Comparison of ENCODE assay signal across 10 cellular contexts in the genomic region with DNA sequence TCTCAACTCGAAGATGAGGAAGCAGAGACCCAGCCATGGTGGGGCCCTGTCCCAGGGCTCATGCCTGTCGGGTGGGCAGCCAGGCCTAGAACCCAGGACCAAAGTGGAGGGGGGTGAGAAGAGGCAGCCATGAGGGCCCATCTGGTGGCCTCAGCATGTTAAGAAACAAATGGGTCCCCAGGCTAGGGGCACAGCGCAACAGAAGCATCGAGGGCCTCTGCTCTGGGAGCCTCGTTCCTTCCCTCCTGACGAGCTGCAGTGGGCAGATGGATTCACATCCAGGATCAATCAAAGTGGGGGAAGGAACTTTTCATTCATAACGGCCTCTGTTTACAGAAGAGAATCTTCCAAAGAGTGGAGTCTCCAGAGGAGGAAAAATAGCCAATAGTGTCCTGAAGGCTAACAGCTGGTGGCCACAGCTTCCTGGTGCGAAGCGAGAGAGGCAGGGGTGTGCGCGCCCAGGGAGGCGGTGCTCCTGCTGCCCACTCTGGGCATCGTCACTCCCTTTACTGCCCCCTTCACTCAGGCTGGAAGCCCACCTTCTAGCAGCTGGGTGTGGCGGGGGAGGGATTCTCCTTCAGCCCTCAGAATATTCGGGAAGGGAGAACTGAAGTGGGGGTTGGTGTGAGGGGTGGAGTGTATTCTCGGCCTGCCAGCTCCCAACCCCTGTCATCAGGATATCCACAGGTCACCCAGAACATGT. TPM values are rescaled to one million over a fixed set of nuclear protein-coding genes. Genes with fewer than 3 reads are reported as not detected.
DNase-seq lines count a peak whose midpoint lies in the region; ATAC-seq, FAIRE-seq and TF ChIP-seq lines count a peak whose summit lies in the region.
"Had no signal": no experiment of that assay in that cellular context is flagged by ENCODE, and none has a peak within 500 bp of the region (broad histone marks: within the 10 kb centered on the region; RNA-seq: fewer than 3 reads in every experiment).

No MANE protein-coding gene starts in this region.

- H3K4me3 ChIP-seq in heart right ventricle (no peak overlapping the region), H1 (ENCODE audit: extremely low read depth in 1 of 4, insufficient read depth in 2 of 4, low read depth in 3 of 4, low read length in 4 of 4) (no peak overlapping the region), neutrophil (ENCODE audit: low read depth in 1 of 2, low read length in 1 of 2) (no peak overlapping the region), uterus (no peak overlapping the region), brain microvascular endothelial cell (ENCODE audit: low read depth, low read length) (no peak overlapping the region)
- H3K4me3 ChIP-seq: BLaER1 had no signal

- WGBS in heart right ventricle, 2 donors: 77% methylated on average over 16 of the region's 16 CpGs
- WGBS in H1 (ENCODE audit: extremely low coverage in 1 of 2, insufficient coverage in 1 of 2, insufficient read length in 1 of 2, insufficient replicate concordance in 2 of 2, low coverage in 1 of 2, low lambda C conversion rate in 2 of 2, missing lambda C conversion rate in 1 of 2), 2 experiments: 84% methylated on average over 16 of the region's 16 CpGs; no CpG with 5 or more reads in 1 of the 2 experiments

- peak overlapping the region; percentile 78 for H2BK5ac ChIP-seq in H1 (ENCODE audit: low read depth, low read length)

- H3K36me3 ChIP-seq in heart right ventricle: peaks cover 0 to 31% (median 0%) of the 10 kb centered on the region in 9 donors
- H3K36me3 ChIP-seq in H1 (ENCODE audit: control insufficient read depth in 2 of 4, insufficient read depth in 4 of 4, low read length in 3 of 4): no peaks in the 10 kb centered on the region
- peaks cover 32% of the 10 kb centered on the region for H3K36me3 ChIP-seq in neutrophil
- H3K36me3 ChIP-seq in uterus: no peaks in the 10 kb centered on the region
- no peaks in the 10 kb centered on the region for H3K36me3 ChIP-seq in brain microvascular endothelial cell (replicated peaks)

- H2BK20ac ChIP-seq in H1 (ENCODE audit: low read length): no peak overlapping the region

- no peak for TF ChIP-seq EP300 in H1 (IDR thresholded peaks at IDR 0.05; ENCODE audit: borderline replicate concordance in 1 of 2, low read depth in 2 of 2, low read length in 2 of 2)

- H4K5ac ChIP-seq in H1 (ENCODE audit: insufficient read length, low read depth, low read length): no peak overlapping the region

- peak overlapping the region; percentile 61 for H2BK120ac ChIP-seq in H1 (replicated peaks; ENCODE audit: low read depth, low read length)

- peak overlapping the region in 1 of 4 experiments; percentile 4; a peak in 1 of 7 replicates for H3K9ac ChIP-seq in H1 (replicated peaks in 1 of 4; ENCODE audit: extremely low read depth in 1 of 4, low read depth in 3 of 4, low read length in 3 of 4)
- H3K9ac ChIP-seq: BLaER1 had no signal

- H3K27ac ChIP-seq in heart right ventricle (peak overlapping the region in 8 of 10 donors; percentile 31 to 96 (median 66)), H1 (ENCODE audit: low read depth, low read length) (peak overlapping the region; percentile 47; the same call in 1 of the 2 replicates), neutrophil (peak overlapping the region; percentile 98), uterus (peak overlapping the region; percentile 95 to 99), brain microvascular endothelial cell (no peak overlapping the region)
- H3K27ac ChIP-seq: BLaER1 had no signal

- H3K4ac ChIP-seq in H1 (replicated peaks; ENCODE audit: insufficient read length, low read depth, low read length): no peak overlapping the region

- H3K79me2 ChIP-seq in H1 (ENCODE audit: control insufficient read depth in 1 of 2, insufficient read depth in 2 of 2, low read length in 2 of 2): no peaks in the 10 kb centered on the region

- TF ChIP-seq CTCF in heart right ventricle (IDR thresholded peaks at IDR 0.05) (no peak), H1 (IDR thresholded peaks at IDR 0.05; ENCODE audit: control extremely low read depth in 1 of 3, insufficient read depth in 1 of 3, low read depth in 1 of 3, low read length in 3 of 3) (no peak), neutrophil (IDR thresholded peaks at IDR 0.05) (no peak), uterus (IDR thresholded peaks at IDR 0.05) (no peak), brain microvascular endothelial cell (IDR thresholded peaks at IDR 0.05; ENCODE audit: low read depth, low read length, missing control alignments) (no peak)

- no peak overlapping the region for H3K23ac ChIP-seq in H1 (ENCODE audit: insufficient read length)

- peak overlapping the region; percentile 22 to 38; a peak in 1 of 4 replicates for H3K4me2 ChIP-seq in H1 (ENCODE audit: insufficient read depth in 1 of 2, low read depth in 2 of 2, low read length in 2 of 2)
- H3K4me2 ChIP-seq: BLaER1 had no signal

- H2AFZ ChIP-seq in H1 (ENCODE audit: low read length): no peak overlapping the region

- no peak overlapping the region for H3K56ac ChIP-seq in H1 (replicated peaks; ENCODE audit: insufficient read length, low read depth, low read length)

- peak overlapping the region; percentile 48 for H4K91ac ChIP-seq in H1 (replicated peaks; ENCODE audit: insufficient read length, low read length)

- peaks cover 14 to 87% (median 75%) of the 10 kb centered on the region in 9 donors for H3K4me1 ChIP-seq in heart right ventricle
- H3K4me1 ChIP-seq in H1 (replicated peaks in 1 of 4; ENCODE audit: control insufficient read depth in 3 of 4, insufficient read depth in 4 of 4, low read length in 3 of 4): peaks cover 12 to 41% (median 27%) of the 10 kb centered on the region in 4 experiments
- H3K4me1 ChIP-seq in neutrophil (ENCODE audit: control insufficient read depth in 1 of 2, insufficient read depth in 1 of 2, low read depth in 1 of 2, low read length in 1 of 2): peaks cover 48 to 54% of the 10 kb centered on the region in 2 experiments
- peaks cover 6 to 36% of the 10 kb centered on the region in 2 donors for H3K4me1 ChIP-seq in uterus

- H3K79me1 ChIP-seq in H1 (ENCODE audit: low read depth, low read length): no peaks in the 10 kb centered on the region; the same call in 1 of the 2 replicates

- in situ Hi-C loops in brain microvascular endothelial cell (cut with HindIII; ENCODE audit: low pct_ligation_motif_present, low sequenced_read_pairs): no loop called here

- no peak for FAIRE-seq in H1 (lab: Jason Lieb, UNC)

- peak overlapping the region; percentile 90 for H2BK12ac ChIP-seq in H1 (ENCODE audit: low read depth, low read length)

- POLR2A ChIA-PET in H1 (lab: Charles Lee; ENCODE audit: partially characterized antibody): interaction anchor here (0.7 to 1.7 kb wide), 8 partner anchors 12 to 174 kb away, joined by 3 to 4 read pairs (median 4); no protein-coding TSS in a partner anchor

- peaks cover 21% of the 10 kb centered on the region for H3K23me2 ChIP-seq in H1 (ENCODE audit: low read depth, low read length)

- CTCF ChIA-PET in H1 (lab: Charles Lee; ENCODE audit: partially characterized antibody): interaction anchor here (0.6 to 3.5 kb wide), 14 partner anchors 8 to 773 kb away, joined by 3 to 16 read pairs (median 4); no protein-coding TSS in a partner anchor

- DNase-seq in heart right ventricle (no peak), Right ventricle myocardium inferior (ENCODE audit: missing footprints) (no peak), H1 (ENCODE audit: low read depth in 1 of 2, low spot score in 2 of 2) (no peak), uterus (no peak), SHP77 treated with DMSO at 0.1 percent for 48 hours (lab: John Stamatoyannopoulos, UW) (no peak), brain microvascular endothelial cell (no peak)
- DNase-seq: NCI-H524 treated with DMSO at 0.1 percent for 48 hours had no signal

- H2AK5ac ChIP-seq in H1 (ENCODE audit: low read depth, low read length): 0 out of 2 replicates have a peak overlapping the region, but pooled peaks have one; percentile 53

- H3K14ac ChIP-seq in H1 (ENCODE audit: insufficient read length): no peak overlapping the region

- H4K8ac ChIP-seq in H1 (ENCODE audit: extremely low read depth, insufficient read depth, low read length): no peak overlapping the region

- H3K9me3 ChIP-seq in heart right ventricle (no peaks in the 10 kb centered on the region), H1 (ENCODE audit: insufficient read depth in 2 of 2, low read depth in 1 of 2, low read length in 1 of 2) (no peaks in the 10 kb centered on the region), neutrophil (no peaks in the 10 kb centered on the region), uterus (no peaks in the 10 kb centered on the region)
- H3K9me3 ChIP-seq: BLaER1 had no signal

- H3K18ac ChIP-seq in H1 (ENCODE audit: extremely low read depth, low read length): no peak overlapping the region; the same call in none of the 2 replicates

- 0 out of 2 replicates have a peak overlapping the region, but pooled peaks have one; percentile 95 for H2BK15ac ChIP-seq in H1 (ENCODE audit: low read length)

- TF ChIP-seq POLR2A in H1 (IDR thresholded peaks at IDR 0.05; ENCODE audit: control extremely low read depth in 1 of 2, low read depth in 2 of 2, low read length in 2 of 2) (no peak), uterus (IDR thresholded peaks at IDR 0.05) (no peak)

- intact Hi-C loops in heart right ventricle (cut with DNase I) (no loop called here), Right ventricle myocardium inferior (cut with DNase I) (no loop called here), uterus (cut with DNase I; ENCODE audit: low total_unique reads) (no loop called here)

- ATAC-seq in heart right ventricle: no peak
- no peak for ATAC-seq in Right ventricle myocardium inferior
- ATAC-seq in GM18861 (IDR thresholded peaks at IDR 0.05; ENCODE audit: unreplicated experiment): no peak

- H4K20me1 ChIP-seq in H1 (replicated peaks in 1 of 2; ENCODE audit: control insufficient read depth in 1 of 2, insufficient read depth in 2 of 2, low read length in 2 of 2): no peaks in the 10 kb centered on the region

- H3K27me3 ChIP-seq in heart right ventricle (peaks cover 0 to 3% (median 0%) of the 10 kb centered on the region in 7 donors), H1 (replicated peaks in 1 of 4; ENCODE audit: control insufficient read depth in 3 of 4, extremely low read depth in 1 of 4, insufficient read depth in 3 of 4, low read length in 3 of 4) (peaks cover 0 to 4% (median 4%) of the 10 kb centered on the region in 4 experiments; a peak in 5 of 7 replicates), neutrophil (peaks cover 16% of the 10 kb centered on the region), uterus (no peaks in the 10 kb centered on the region), brain microvascular endothelial cell (replicated peaks) (peaks cover 1% of the 10 kb centered on the region)

- no peak for TF ChIP-seq RAD21 in H1 (IDR thresholded peaks at IDR 0.05 in 1 of 2, conservative IDR thresholded peaks at IDR 0.05 in 1 of 2; ENCODE audit: low read depth in 2 of 2, low read length in 2 of 2)

RNA-seq across cellular contexts. Expression of a gene that starts 4.3 kb away (rescaled TPM):
- total RNA-seq in heart right ventricle (10 to 100 TPM; 48.8 to 85.8 (median 76.3) TPM), Right ventricle myocardium inferior (66.0 TPM), uterus (100 to 1,000 TPM in 2 of 4 donors, 10 to 100 TPM in 2; 16.0 to 128 (median 102) TPM)
- polyA plus RNA-seq in heart right ventricle (10 to 100 TPM; 34.5 to 36.3 TPM), H1 (2011; rRNA removed) (6.9 and 12.3 TPM in 2 replicates)
- 8.7 TPM in 2 replicates for total RNA-seq in H1 (2021; fragmentation: NEBNext Ultra II Directional; extraction: Animal tissue kit (Norgen Biotek cat#: 25700))
- 9.2 TPM for polyA plus RNA-seq in H1 (2011; cell fraction: cytosol; rRNA removed)
- 15.9 TPM for polyA plus RNA-seq in H1 (2011; cell fraction: nucleus; rRNA removed)
- polyA plus RNA-seq in H1 (2012, experiment 1 of 2): 5.4 to 9.5 TPM (median 8.5 TPM) in 4 replicates
- polyA plus RNA-seq in H1 (2012, experiment 2 of 2): 7.8 TPM
- 5.7 TPM for polyA plus RNA-seq in H1 (2013, experiment 1 of 2)
- 5.9 TPM for polyA plus RNA-seq in H1 (2013, experiment 2 of 2)
- 5.8 and 8.3 TPM in 2 replicates for polyA minus RNA-seq in H1 (2011; rRNA and poly(A)+ RNA removed)
- polyA minus RNA-seq in H1 (2011; cell fraction: cytosol; rRNA and poly(A)+ RNA removed): 5.1 TPM
- 7.3 TPM for polyA minus RNA-seq in H1 (2011; cell fraction: nucleus; rRNA and poly(A)+ RNA removed)

RNA-seq across cellular contexts. Expression of a gene that starts 51.1 kb away (rescaled TPM):
- total RNA-seq in heart right ventricle (1 to 10 TPM in 1 of 10 donors, under 1 TPM in 1, not detected in 8; 0.41 to 1.9 TPM), Right ventricle myocardium inferior (0.32 TPM), uterus (under 1 TPM in 1 of 4 donors, not detected in 3; 0.69 TPM)
- polyA plus RNA-seq in heart right ventricle (under 1 TPM; 0.06 to 0.80 TPM), H1 (2011; rRNA removed) (0.52 and 0.56 TPM in 2 replicates)
- total RNA-seq in H1 (2021; fragmentation: NEBNext Ultra II Directional; extraction: Animal tissue kit (Norgen Biotek cat#: 25700)): 0.47 and 0.48 TPM in 2 replicates
- 0.45 TPM for polyA plus RNA-seq in H1 (2011; cell fraction: cytosol; rRNA removed)
- 0.58 TPM for polyA plus RNA-seq in H1 (2011; cell fraction: nucleus; rRNA removed)
- 0.44 to 1.3 TPM (median 0.92 TPM) in 3 of 4 replicates, not detected in the other for polyA plus RNA-seq in H1 (2012, experiment 1 of 2)
- 0.63 TPM for polyA plus RNA-seq in H1 (2012, experiment 2 of 2)
- polyA plus RNA-seq in H1 (2013, experiment 1 of 2): 0.65 TPM
- polyA plus RNA-seq in H1 (2013, experiment 2 of 2): 0.66 TPM
- 1.4 and 1.8 TPM in 2 replicates for polyA minus RNA-seq in H1 (2011; rRNA and poly(A)+ RNA removed)
- not detected for polyA minus RNA-seq in H1 (2011; cell fraction: cytosol; rRNA and poly(A)+ RNA removed)
- not detected for polyA minus RNA-seq in H1 (2011; cell fraction: nucleus; rRNA and poly(A)+ RNA removed)
